In the genomic region with DNA sequence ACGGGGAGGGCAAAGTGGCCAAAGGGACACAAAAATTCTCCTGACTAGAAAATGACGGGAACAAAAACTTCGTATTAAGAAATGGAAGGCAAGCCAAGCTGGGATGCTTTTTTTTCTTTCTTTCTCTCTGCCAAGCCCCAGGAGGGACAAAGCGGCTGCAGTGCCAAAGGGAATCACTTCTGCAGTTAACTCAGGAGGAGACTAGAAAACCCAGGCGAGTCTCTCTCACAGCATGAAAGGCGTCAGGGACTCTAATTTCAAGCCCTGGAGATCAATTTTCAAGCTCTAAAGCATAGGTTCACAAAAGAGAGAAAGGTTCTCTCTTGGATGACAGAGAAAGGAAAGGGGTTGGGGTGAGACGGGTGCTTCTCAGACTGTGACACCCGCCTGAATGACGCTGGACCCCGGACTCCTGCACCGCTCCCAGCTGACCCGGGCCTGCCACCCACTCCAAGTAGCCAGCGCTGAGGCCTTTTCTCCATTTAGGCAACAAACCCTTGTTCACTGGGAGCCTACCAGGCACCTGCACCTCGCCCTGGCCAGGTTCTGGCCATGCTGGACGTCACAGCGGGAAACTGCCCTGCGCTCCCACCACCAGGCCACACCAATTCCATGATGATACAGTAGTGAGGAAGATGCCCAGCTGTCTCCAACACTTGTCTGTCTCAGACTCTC, we compare ENCODE assay signal across 19 cellular contexts. TPM values are rescaled to one million over a fixed set of nuclear protein-coding genes. Genes with fewer than 3 reads are reported as not detected.
DNase-seq lines count a peak whose midpoint lies in the region; ATAC-seq and TF ChIP-seq lines count a peak whose summit lies in the region.
"Had no signal": no experiment of that assay in that cellular context is flagged by ENCODE, and none has a peak within 500 bp of the region (broad histone marks: within the 10 kb centered on the region; RNA-seq: fewer than 3 reads in every experiment).

No MANE protein-coding gene starts in this region.

- H3K9me3 Mint-ChIP-seq in nephron progenitor cell: peaks cover 9% of the 10 kb centered on the region
- no peaks in the 10 kb centered on the region for H3K9me3 Mint-ChIP-seq in Calu3 (ENCODE audit: low read depth, unreplicated experiment)
- H3K9me3 Mint-ChIP-seq: activated naive CD4-positive, alpha-beta T cell treated with anti-CD3 and anti-CD28 coated beads for 36 hours; CD8-positive, alpha-beta T cell; stimulated activated naive CD8-positive, alpha-beta T cell treated with anti-CD3 and anti-CD28 coated beads, Interleukin-15, amount 100 ng/mL, for 72 hours had no signal

- DNase-seq in G401 (ENCODE audit: low spot score): peak; percentile 14
- peak; percentile 94 for DNase-seq in NCI-H2107 treated with DMSO at 0.1 percent for 48 hours (lab: John Stamatoyannopoulos, UW; ENCODE audit: unreplicated experiment)
- peak; percentile 9 for DNase-seq in cerebellar cortex (ENCODE audit: low spot score)
- DNase-seq in nephron progenitor cell: no peak
- no peak for DNase-seq in Calu3
- no peak for DNase-seq in activated effector memory CD4-positive, alpha-beta T cell treated with Interleukin-2 at 50 U/mL for 16 hours
- DNase-seq: activated naive CD4-positive, alpha-beta T cell treated with anti-CD3 and anti-CD28 coated beads for 36 hours; activated T-cell treated with anti-CD3 and anti-CD28 coated beads for 4 hours; aorta; cortex of kidney; foreskin melanocyte; left lung; NCI-H1105; NCI-H345; stimulated activated CD4-positive, alpha-beta T cell treated with anti-CD3 and anti-CD28 coated beads, Interleukin-2, amount 100 ng/mL, for 24 hours; stimulated activated naive CD8-positive, alpha-beta T cell treated with anti-CD3 and anti-CD28 coated beads, Interleukin-15, amount 100 ng/mL, for 72 hours; upper lobe of right lung had no signal

- H3K27ac Mint-ChIP-seq in nephron progenitor cell: peak overlapping the region; percentile 97
- no peak overlapping the region for H3K27ac Mint-ChIP-seq in Calu3 (ENCODE audit: unreplicated experiment)
- H3K27ac Mint-ChIP-seq: activated naive CD4-positive, alpha-beta T cell treated with anti-CD3 and anti-CD28 coated beads for 36 hours; CD8-positive, alpha-beta T cell; stimulated activated naive CD8-positive, alpha-beta T cell treated with anti-CD3 and anti-CD28 coated beads, Interleukin-15, amount 100 ng/mL, for 72 hours had no signal

- peaks cover 37% of the 10 kb centered on the region for H3K4me1 Mint-ChIP-seq in nephron progenitor cell
- H3K4me1 Mint-ChIP-seq in Calu3 (ENCODE audit: low read depth, unreplicated experiment): no peaks in the 10 kb centered on the region

- peaks cover 23% of the 10 kb centered on the region for H3K36me3 Mint-ChIP-seq in nephron progenitor cell (ENCODE audit: low read depth)
- H3K36me3 Mint-ChIP-seq in Calu3 (ENCODE audit: insufficient read depth, unreplicated experiment): no peaks in the 10 kb centered on the region
- H3K36me3 Mint-ChIP-seq: CD8-positive, alpha-beta T cell had no signal

- ATAC-seq in HG03045 (IDR thresholded peaks at IDR 0.05; ENCODE audit: unreplicated experiment): no peak
- ATAC-seq: CD8-positive, alpha-beta T cell; left lung; upper lobe of right lung had no signal

- TF ChIP-seq CTCF in nephron progenitor cell (IDR thresholded peaks at IDR 0.05) (no peak), Calu3 (IDR thresholded peaks at IDR 0.05; ENCODE audit: unreplicated experiment) (no peak)

- no TSS peak for BruUV-seq in Calu3 (replicated peaks; lab: Mats Ljungman, UMichigan)

- H3K4me3 Mint-ChIP-seq in nephron progenitor cell: peak overlapping the region; percentile 6
- H3K4me3 Mint-ChIP-seq in Calu3 (ENCODE audit: low read depth, unreplicated experiment): no peak overlapping the region
- H3K4me3 Mint-ChIP-seq: activated naive CD4-positive, alpha-beta T cell treated with anti-CD3 and anti-CD28 coated beads for 36 hours; CD8-positive, alpha-beta T cell; stimulated activated naive CD8-positive, alpha-beta T cell treated with anti-CD3 and anti-CD28 coated beads, Interleukin-15, amount 100 ng/mL, for 72 hours had no signal

- H3K27me3 Mint-ChIP-seq in nephron progenitor cell (ENCODE audit: low read depth, poor library complexity): peaks cover 3% of the 10 kb centered on the region
- no peaks in the 10 kb centered on the region for H3K27me3 Mint-ChIP-seq in Calu3 (ENCODE audit: unreplicated experiment)
- H3K27me3 Mint-ChIP-seq: stimulated activated naive CD8-positive, alpha-beta T cell treated with anti-CD3 and anti-CD28 coated beads, Interleukin-15, amount 100 ng/mL, for 72 hours had no signal

- intact Hi-C loops in Calu3 (cut with micrococcal nuclease; ENCODE audit: unreplicated experiment): no loop called here

- in situ Hi-C loops in G401 (cut with HindIII; ENCODE audit: low sequenced_read_pairs): no loop called here

- CTCF ChIA-PET in Calu3 (lab: Charles Lee): no interaction called here

RNA-seq across cellular contexts. Expression of gene KIAA1549, which starts 56.5 kb away (rescaled TPM):
- 0.86 and 1.3 TPM in 2 replicates for total RNA-seq in G401 (2014; rRNA removed; shearing (Covaris generic))
- total RNA-seq in Calu3 (2022): 7.2 and 10.4 TPM in 2 replicates

Comparison
In these comparisons a context has a peak if more than half of its experiments do, and no peak if none do; other contexts are left out.
1. DNase-seq: peak in G401 (single experiment), NCI-H2107 treated with DMSO at 0.1 percent for 48 hours (single experiment) and cerebellar cortex (single experiment); none in nephron progenitor cell (single experiment), Calu3 (single experiment) and activated effector memory CD4-positive, alpha-beta T cell treated with Interleukin-2 at 50 U/mL for 16 hours (single experiment).